ENCODE assay signal across 11 cellular contexts in the genomic region with DNA sequence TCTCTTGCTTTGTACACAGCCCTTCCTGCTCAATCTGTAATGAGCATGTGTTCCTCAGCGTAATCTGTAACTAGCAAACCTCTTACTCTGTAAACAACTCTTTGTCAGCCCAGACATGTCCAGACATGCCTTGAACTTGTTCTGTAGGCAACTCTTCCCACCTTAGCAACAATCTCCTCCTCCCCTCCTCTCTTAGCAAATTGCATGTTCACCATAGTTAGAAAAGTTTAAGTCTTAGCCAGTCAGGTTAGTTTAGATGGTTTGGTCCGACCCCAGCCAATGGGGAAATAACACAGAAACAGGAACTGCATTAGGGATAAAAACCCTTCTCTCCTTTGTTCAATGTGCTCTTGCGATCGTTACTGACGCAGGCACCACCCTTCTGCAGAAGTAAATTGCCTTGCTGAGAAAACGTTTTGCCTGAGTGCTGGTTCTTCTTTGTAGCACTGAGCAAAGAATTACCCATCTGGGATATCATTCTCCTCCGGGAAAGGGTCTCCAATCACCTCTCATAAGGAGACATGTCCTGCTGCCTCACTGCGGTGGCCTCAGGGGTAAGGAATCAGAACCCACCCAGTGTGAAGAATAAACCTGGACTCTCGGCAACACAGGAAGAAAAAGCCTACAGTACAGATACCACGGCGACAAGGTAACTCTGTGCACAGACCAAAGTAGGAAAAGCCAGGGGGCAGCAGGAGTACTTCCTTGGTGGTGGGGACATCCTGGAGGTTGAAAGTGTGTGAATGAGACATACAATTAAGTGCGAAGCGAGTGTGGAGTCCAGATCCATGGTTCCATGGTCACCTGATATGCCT. TPM values are rescaled to one million over a fixed set of nuclear protein-coding genes. Genes with fewer than 3 reads are reported as not detected.
DNase-seq lines count a peak whose midpoint lies in the region; ATAC-seq and TF ChIP-seq lines count a peak whose summit lies in the region.
"Had no signal": no experiment of that assay in that cellular context is flagged by ENCODE, and none has a peak within 500 bp of the region (broad histone marks: within the 10 kb centered on the region; RNA-seq: fewer than 3 reads in every experiment).

No MANE protein-coding gene starts in this region.

- peak overlapping the region; percentile 37 for H3K27ac Mint-ChIP-seq in stimulated activated naive CD8-positive, alpha-beta T cell treated with anti-CD3 and anti-CD28 coated beads, Interleukin-15, Interleukin-2, amounts not matched to agents 100 ng/mL and 50 ng/mL, for 24 hours
- H3K27ac Mint-ChIP-seq in activated CD4-positive, alpha-beta memory T cell treated with anti-CD3 and anti-CD28 coated beads, Interleukin-2, amount 10 ng/mL, durations not matched to agents 7 days and 5 days: peak overlapping the region; percentile 7

- H3K9me3 Mint-ChIP-seq in stimulated activated naive CD8-positive, alpha-beta T cell treated with anti-CD3 and anti-CD28 coated beads, Interleukin-15, Interleukin-2, amounts not matched to agents 100 ng/mL and 50 ng/mL, for 24 hours: peaks cover 36% of the 10 kb centered on the region
- H3K9me3 Mint-ChIP-seq in activated CD4-positive, alpha-beta memory T cell treated with anti-CD3 and anti-CD28 coated beads, Interleukin-2, amount 10 ng/mL, durations not matched to agents 7 days and 5 days: peaks cover 51% of the 10 kb centered on the region

- no peak overlapping the region for H3K9ac ChIP-seq in colonic mucosa (ENCODE audit: low read depth in 2 of 2, low read length in 2 of 2)

- no peak overlapping the region for H3K4me3 ChIP-seq in fibroblast of villous mesenchyme (ENCODE audit: low read depth, low read length)
- no peak overlapping the region for H3K4me3 ChIP-seq in colonic mucosa

- CTCF ChIA-PET in activated CD4-positive, alpha-beta memory T cell treated with anti-CD3 and anti-CD28 coated beads, Interleukin-2, amount 10 ng/mL, durations not matched to agents 7 days and 5 days (lab: Charles Lee): no interaction called here

- intact Hi-C loops in colonic mucosa (cut with DNase I): no loop called here
- intact Hi-C loops in posterior cingulate gyrus (cut with DNase I): no loop called here

- no peak overlapping the region for H3K4me3 Mint-ChIP-seq in stimulated activated naive CD8-positive, alpha-beta T cell treated with anti-CD3 and anti-CD28 coated beads, Interleukin-15, Interleukin-2, amounts not matched to agents 100 ng/mL and 50 ng/mL, for 24 hours
- H3K4me3 Mint-ChIP-seq in activated CD4-positive, alpha-beta memory T cell treated with anti-CD3 and anti-CD28 coated beads, Interleukin-2, amount 10 ng/mL, durations not matched to agents 7 days and 5 days: no peak overlapping the region

- H3K27me3 ChIP-seq in colonic mucosa: no peaks in the 10 kb centered on the region

- POLR2A ChIA-PET in activated CD4-positive, alpha-beta memory T cell treated with anti-CD3 and anti-CD28 coated beads, Interleukin-2, amount 10 ng/mL, durations not matched to agents 7 days and 5 days (lab: Charles Lee): no interaction called here

- H3K27me3 Mint-ChIP-seq in stimulated activated naive CD8-positive, alpha-beta T cell treated with anti-CD3 and anti-CD28 coated beads, Interleukin-15, Interleukin-2, amounts not matched to agents 100 ng/mL and 50 ng/mL, for 24 hours: no peaks in the 10 kb centered on the region
- no peaks in the 10 kb centered on the region for H3K27me3 Mint-ChIP-seq in activated CD4-positive, alpha-beta memory T cell treated with anti-CD3 and anti-CD28 coated beads, Interleukin-2, amount 10 ng/mL, durations not matched to agents 7 days and 5 days

- H3K27ac ChIP-seq in colonic mucosa: no peak overlapping the region

- no peak for DNase-seq in stimulated activated naive CD8-positive, alpha-beta T cell treated with anti-CD3 and anti-CD28 coated beads, Interleukin-15, Interleukin-2, amounts not matched to agents 100 U/mL and 50 U/mL, for 24 hours
- no peak for DNase-seq in activated CD4-positive, alpha-beta memory T cell treated with anti-CD3 and anti-CD28 coated beads, Interleukin-2, amount 10 ng/mL, durations not matched to agents 7 days and 5 days
- peak; percentile 64 for DNase-seq in fibroblast of villous mesenchyme (ENCODE audit: low read depth)
- DNase-seq in Ammon's horn (ENCODE audit: low spot score): no peak
- no peak for DNase-seq in colonic mucosa
- DNase-seq in posterior cingulate gyrus: no peak
- DNase-seq: COR-L47, NCI-H1694 treated with DMSO at 0.1 percent for 48 hours had no signal

- no peak for ATAC-seq in stimulated activated naive CD8-positive, alpha-beta T cell treated with anti-CD3 and anti-CD28 coated beads, Interleukin-15, Interleukin-2, amounts not matched to agents 100 U/mL and 50 U/mL, for 24 hours
- no peak for ATAC-seq in HG03520 (IDR thresholded peaks at IDR 0.05; ENCODE audit: unreplicated experiment)

- H3K4me1 Mint-ChIP-seq in stimulated activated naive CD8-positive, alpha-beta T cell treated with anti-CD3 and anti-CD28 coated beads, Interleukin-15, Interleukin-2, amounts not matched to agents 100 ng/mL and 50 ng/mL, for 24 hours (ENCODE audit: low read depth): peaks cover 7% of the 10 kb centered on the region
- peaks cover 3% of the 10 kb centered on the region for H3K4me1 Mint-ChIP-seq in activated CD4-positive, alpha-beta memory T cell treated with anti-CD3 and anti-CD28 coated beads, Interleukin-2, amount 10 ng/mL, durations not matched to agents 7 days and 5 days

- no peaks in the 10 kb centered on the region for H3K36me3 ChIP-seq in colonic mucosa

- no peaks in the 10 kb centered on the region for H3K4me1 ChIP-seq in colonic mucosa

- TF ChIP-seq CTCF in fibroblast of villous mesenchyme (IDR thresholded peaks at IDR 0.05; ENCODE audit: insufficient read depth, low read depth, low read length) (no peak), colonic mucosa (IDR thresholded peaks at IDR 0.05) (no peak)

- peaks cover 4% of the 10 kb centered on the region for H3K9me3 ChIP-seq in colonic mucosa

- H3K36me3 Mint-ChIP-seq in stimulated activated naive CD8-positive, alpha-beta T cell treated with anti-CD3 and anti-CD28 coated beads, Interleukin-15, Interleukin-2, amounts not matched to agents 100 ng/mL and 50 ng/mL, for 24 hours (ENCODE audit: low read depth): peaks cover 59% of the 10 kb centered on the region
- peaks cover 55% of the 10 kb centered on the region for H3K36me3 Mint-ChIP-seq in activated CD4-positive, alpha-beta memory T cell treated with anti-CD3 and anti-CD28 coated beads, Interleukin-2, amount 10 ng/mL, durations not matched to agents 7 days and 5 days (ENCODE audit: low read depth)

RNA-seq across cellular contexts. Expression of gene PLN, which starts 26.2 kb away (rescaled TPM):
- total RNA-seq in activated CD4-positive, alpha-beta memory T cell treated with anti-CD3 and anti-CD28 coated beads, Interleukin-2, amount 10 ng/mL, durations not matched to agents 7 days and 5 days: not detected
- 5.2 and 7.4 TPM in 2 replicates for total RNA-seq in fibroblast of villous mesenchyme
- 10 to 100 TPM in 1 of 2 donors, 1 to 10 TPM in 1; 1.3 to 24.1 TPM for total RNA-seq in colonic mucosa
- total RNA-seq: lung microvascular endothelial cell had no signal
